22 cellular contexts compared by ENCODE assay signal in the genomic region with DNA sequence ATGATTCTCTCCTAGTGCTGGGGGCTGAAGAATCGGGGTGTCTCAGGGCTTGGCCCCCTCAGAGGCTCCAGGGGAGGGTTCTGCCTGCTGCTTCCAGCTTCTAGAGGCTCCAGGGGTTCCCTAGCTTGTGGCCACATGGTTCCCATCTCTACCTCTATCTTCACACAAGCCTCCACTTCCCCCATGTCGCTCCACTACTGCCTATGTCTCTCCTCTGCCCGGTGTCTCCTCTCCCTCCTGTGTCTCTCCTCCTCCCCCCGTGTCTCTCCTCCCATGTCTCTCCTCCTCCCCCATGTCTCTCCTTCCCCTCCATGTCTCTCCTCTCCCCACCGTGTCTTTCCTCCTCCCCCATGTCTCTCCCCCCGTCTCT. TPM values are rescaled to one million over a fixed set of nuclear protein-coding genes. Genes with fewer than 3 reads are reported as not detected.
A peak's percentile ranks its signal among the peaks of the same experiment; 100 is the strongest.
DNase-seq lines count a peak whose midpoint lies in the region; ATAC-seq, FAIRE-seq and TF ChIP-seq lines count a peak whose summit lies in the region.
"Had no signal": no experiment of that assay in that cellular context is flagged by ENCODE, and none has a peak within 500 bp of the region (broad histone marks: within the 10 kb centered on the region; RNA-seq: fewer than 3 reads in every experiment).

No MANE protein-coding gene starts in this region.

- H3K18ac ChIP-seq in H1 (ENCODE audit: extremely low read depth, low read length) = no peak overlapping the region

- BruUV-seq in A673 (replicated peaks; lab: Mats Ljungman, UMichigan) = no TSS peak

- no peak for TF ChIP-seq EP300 in H1 (IDR thresholded peaks at IDR 0.05; ENCODE audit: borderline replicate concordance in 1 of 2, low read depth in 2 of 2, low read length in 2 of 2)

- H3K79me2 ChIP-seq in H1 (ENCODE audit: control insufficient read depth in 1 of 2, insufficient read depth in 2 of 2, low read length in 2 of 2) (no peaks in the 10 kb centered on the region), osteoblast (ENCODE audit: insufficient read depth, low read length) (no peaks in the 10 kb centered on the region)

- H2BK20ac ChIP-seq in H1 (ENCODE audit: low read length) = 0 out of 2 replicates have a peak overlapping the region, but pooled peaks have one; percentile 32

- no peak overlapping the region for H4K8ac ChIP-seq in H1 (ENCODE audit: extremely low read depth, insufficient read depth, low read length)

- DNase-seq in A673 (ENCODE audit: low spot score) = no peak
- DNase-seq in NB4 (ENCODE audit: low read depth) = peak; percentile 32
- no peak for DNase-seq in H1 (ENCODE audit: low read depth in 1 of 2, low spot score in 2 of 2)
- peak; percentile 89 for DNase-seq in osteoblast (ENCODE audit: insufficient read length, low spot score, missing footprints)
- no peak for DNase-seq in NCI-H1092 (lab: John Stamatoyannopoulos, UW)
- DNase-seq in HUDEP-2 (lab: John Stamatoyannopoulos, UW; ENCODE audit: unreplicated experiment in 76 of 76) = no peak
- no peak for DNase-seq in SIG-M5 treated with dmso at 0.1 percent for 504 hours (lab: John Stamatoyannopoulos, UW; ENCODE audit: unreplicated experiment)
- DNase-seq: BE2C; CD4-positive, alpha-beta T cell; COR-L47; DMS79 treated with DMSO at 0.1 percent for 48 hours; H9; Kasumi-1; NCI-H1436 treated with DMSO at 0.1 percent for 48 hours; NCI-H1930; NCI-H226; NCI-H524 treated with DMSO at 0.1 percent for 48 hours; SHP77 treated with DMSO at 0.1 percent for 48 hours had no signal

- H4K91ac ChIP-seq in H1 (replicated peaks; ENCODE audit: insufficient read length, low read length) = no peak overlapping the region

- WGBS in H1 (ENCODE audit: extremely low coverage in 1 of 2, insufficient coverage in 1 of 2, insufficient read length in 1 of 2, insufficient replicate concordance in 2 of 2, low coverage in 1 of 2, low lambda C conversion rate in 2 of 2, missing lambda C conversion rate in 1 of 2), 2 experiments = 86% methylated on average over 1 of the region's 6 CpGs; no CpG with 5 or more reads in 1 of the 2 experiments

- H2BK15ac ChIP-seq in H1 (ENCODE audit: low read length) = no peak overlapping the region

- H3K23me2 ChIP-seq in H1 (ENCODE audit: low read depth, low read length) = no peaks in the 10 kb centered on the region

- H2AFZ ChIP-seq in H1 (ENCODE audit: low read length) = 0 out of 2 replicates have a peak overlapping the region, but pooled peaks have one; percentile 7
- no peak overlapping the region for H2AFZ ChIP-seq in osteoblast (ENCODE audit: low read length)

- no peak overlapping the region for H3K23ac ChIP-seq in H1 (ENCODE audit: insufficient read length)

- TF ChIP-seq CTCF in A673 (conservative IDR thresholded peaks at IDR 0.05; ENCODE audit: low read depth, low read length) = no peak
- TF ChIP-seq CTCF in NB4 (IDR thresholded peaks at IDR 0.05; ENCODE audit: low read depth, low read length) = no peak
- TF ChIP-seq CTCF in H1 (IDR thresholded peaks at IDR 0.05; ENCODE audit: control extremely low read depth in 1 of 3, insufficient read depth in 1 of 3, low read depth in 1 of 3, low read length in 3 of 3) = no peak
- TF ChIP-seq CTCF in osteoblast (IDR thresholded peaks at IDR 0.05; ENCODE audit: extremely low read depth, low read depth, low read length) = no peak

- no peaks in the 10 kb centered on the region for H3K36me3 ChIP-seq in A673 (ENCODE audit: insufficient read depth, low read length, poor library complexity, severe bottlenecking)
- H3K36me3 ChIP-seq in H1 (ENCODE audit: control insufficient read depth in 2 of 4, insufficient read depth in 4 of 4, low read length in 3 of 4) = no peaks in the 10 kb centered on the region
- H3K36me3 ChIP-seq in osteoblast (ENCODE audit: insufficient read depth, low read length) = no peaks in the 10 kb centered on the region
- H3K36me3 ChIP-seq: BE2C had no signal

- intact Hi-C loops in A673 (cut with micrococcal nuclease; ENCODE audit: unreplicated experiment) = no loop called here

- peak overlapping the region; percentile 32 for H3K27ac ChIP-seq in A673 (ENCODE audit: low read depth, low read length, poor library complexity, severe bottlenecking)
- H3K27ac ChIP-seq in H1 (ENCODE audit: low read depth, low read length) = no peak overlapping the region
- H3K27ac ChIP-seq in osteoblast (ENCODE audit: low read depth, low read length) = no peak overlapping the region

- no peak for ATAC-seq in HG03159 (IDR thresholded peaks at IDR 0.05; ENCODE audit: unreplicated experiment)
- ATAC-seq: GM12878 had no signal

- no peaks in the 10 kb centered on the region for H3K79me1 ChIP-seq in H1 (ENCODE audit: low read depth, low read length)

- POLR2A ChIA-PET in A673 (lab: Charles Lee; ENCODE audit: low non-redundant PET) = no interaction called here
- POLR2A ChIA-PET in H1 (lab: Charles Lee; ENCODE audit: partially characterized antibody) = interaction anchor here (1.2 kb wide), 1 partner anchor 12 kb away, joined by 5 read pairs; no protein-coding TSS in a partner anchor

- H3K9ac ChIP-seq in H1 (replicated peaks in 1 of 4; ENCODE audit: extremely low read depth in 1 of 4, low read depth in 3 of 4, low read length in 3 of 4) = no peak overlapping the region

- no peak overlapping the region for H3K4ac ChIP-seq in H1 (replicated peaks; ENCODE audit: insufficient read length, low read depth, low read length)

- TF ChIP-seq POLR2A in NB4 (IDR thresholded peaks at IDR 0.05; ENCODE audit: extremely low read depth, insufficient read length) = no peak
- TF ChIP-seq POLR2A in H1 (IDR thresholded peaks at IDR 0.05; ENCODE audit: control extremely low read depth in 1 of 2, low read depth in 2 of 2, low read length in 2 of 2) = no peak

- H3K9me3 ChIP-seq in A673 (ENCODE audit: low read depth, low read length, poor library complexity, severe bottlenecking) (no peaks in the 10 kb centered on the region), H1 (ENCODE audit: insufficient read depth in 2 of 2, low read depth in 1 of 2, low read length in 1 of 2) (no peaks in the 10 kb centered on the region), osteoblast (ENCODE audit: low read depth, low read length) (no peaks in the 10 kb centered on the region)
- H3K9me3 ChIP-seq: BE2C had no signal

- no peak for FAIRE-seq in H1 (lab: Jason Lieb, UNC)
- FAIRE-seq: A204.1, GM12878 had no signal

- H3K27me3 ChIP-seq in A673 (replicated peaks; ENCODE audit: insufficient read depth, low read depth, low read length, poor library complexity) = no peaks in the 10 kb centered on the region
- no peaks in the 10 kb centered on the region for H3K27me3 ChIP-seq in H1 (replicated peaks in 1 of 4; ENCODE audit: control insufficient read depth in 3 of 4, extremely low read depth in 1 of 4, insufficient read depth in 3 of 4, low read length in 3 of 4)
- peaks cover 18% of the 10 kb centered on the region for H3K27me3 ChIP-seq in osteoblast (ENCODE audit: insufficient read depth, low read length)
- H3K27me3 ChIP-seq: BE2C had no signal

- H3K4me1 ChIP-seq in A673 (ENCODE audit: insufficient read depth, low read length, poor library complexity, severe bottlenecking) (peaks cover 20% of the 10 kb centered on the region), H1 (replicated peaks in 1 of 4; ENCODE audit: control insufficient read depth in 3 of 4, insufficient read depth in 4 of 4, low read length in 3 of 4) (peaks cover 0 to 20% (median 12%) of the 10 kb centered on the region in 4 experiments; a peak in 6 of 7 replicates), osteoblast (ENCODE audit: insufficient read depth, low read length) (peaks cover 16% of the 10 kb centered on the region)

- H2BK5ac ChIP-seq in H1 (ENCODE audit: low read depth, low read length) = no peak overlapping the region

- no peak for TF ChIP-seq RAD21 in H1 (IDR thresholded peaks at IDR 0.05 in 1 of 2, conservative IDR thresholded peaks at IDR 0.05 in 1 of 2; ENCODE audit: low read depth in 2 of 2, low read length in 2 of 2)

- no peak overlapping the region for H2BK120ac ChIP-seq in H1 (replicated peaks; ENCODE audit: low read depth, low read length)

- H4K20me1 ChIP-seq in H1 (replicated peaks in 1 of 2; ENCODE audit: control insufficient read depth in 1 of 2, insufficient read depth in 2 of 2, low read length in 2 of 2) (no peaks in the 10 kb centered on the region), osteoblast (ENCODE audit: insufficient read depth, low read length) (no peaks in the 10 kb centered on the region)

- no peak overlapping the region for H4K5ac ChIP-seq in H1 (ENCODE audit: insufficient read length, low read depth, low read length)

- H3K4me2 ChIP-seq in H1 (ENCODE audit: insufficient read depth in 1 of 2, low read depth in 2 of 2, low read length in 2 of 2) (no peak overlapping the region), osteoblast (ENCODE audit: insufficient read depth, low read length) (no peak overlapping the region)

- CTCF ChIA-PET in A673 (lab: Charles Lee) = interaction anchor here (1.0 kb wide), 1 partner anchor 267 kb away, joined by 7 read pairs; no protein-coding TSS in a partner anchor
- CTCF ChIA-PET in H1 (lab: Charles Lee; ENCODE audit: partially characterized antibody) = interaction anchor here (0.7 to 3.0 kb wide), 15 partner anchors 10 to 272 kb away, joined by 3 to 16 read pairs (median 3); no protein-coding TSS in a partner anchor

- peak overlapping the region; percentile 84; the same call in 1 of the 2 replicates for H2BK12ac ChIP-seq in H1 (ENCODE audit: low read depth, low read length)

- H3K4me3 ChIP-seq in A673 (ENCODE audit: low read depth, low read length, poor library complexity, severe bottlenecking) (no peak overlapping the region), NB4 (ENCODE audit: low read depth, low read length) (no peak overlapping the region), H1 (ENCODE audit: extremely low read depth in 1 of 4, insufficient read depth in 2 of 4, low read depth in 3 of 4, low read length in 4 of 4) (no peak overlapping the region), osteoblast (ENCODE audit: insufficient read depth, low read length) (no peak overlapping the region)
- H3K4me3 ChIP-seq: GM12878 had no signal

- no peak overlapping the region for H2AK5ac ChIP-seq in H1 (ENCODE audit: low read depth, low read length)

- H3K56ac ChIP-seq in H1 (replicated peaks; ENCODE audit: insufficient read length, low read depth, low read length) = no peak overlapping the region

- H3K14ac ChIP-seq in H1 (ENCODE audit: insufficient read length) = no peak overlapping the region

RNA-seq across cellular contexts. Expression of a gene that starts 12.2 kb away (rescaled TPM):
- 49.1 and 96.5 TPM in 2 replicates for total RNA-seq in A673 (2021)
- 159 and 179 TPM in 2 replicates for total RNA-seq in H1 (2021; fragmentation: NEBNext Ultra II Directional; extraction: Animal tissue kit (Norgen Biotek cat#: 25700))
- polyA plus RNA-seq in H1 (2011; rRNA removed) = not detected in 2 replicates
- polyA plus RNA-seq in H1 (2011; cell fraction: cytosol; rRNA removed) = not detected
- polyA plus RNA-seq in H1 (2011; cell fraction: nucleus; rRNA removed) = not detected
- not detected in 4 replicates for polyA plus RNA-seq in H1 (2012, experiment 1 of 2)
- polyA plus RNA-seq in H1 (2012, experiment 2 of 2) = not detected
- polyA plus RNA-seq in H1 (2013, experiment 1 of 2) = not detected
- polyA plus RNA-seq in H1 (2013, experiment 2 of 2) = not detected
- polyA minus RNA-seq in H1 (2011; rRNA and poly(A)+ RNA removed) = under 0.01 TPM in 2 replicates
- polyA minus RNA-seq in H1 (2011; cell fraction: cytosol; rRNA and poly(A)+ RNA removed) = 3,004 TPM
- polyA minus RNA-seq in H1 (2011; cell fraction: nucleus; rRNA and poly(A)+ RNA removed) = under 0.01 TPM
- not detected in 2 replicates for total RNA-seq in osteoblast
- total RNA-seq: RPMI7951 had no signal
- polyA plus RNA-seq: GM12878 had no signal

RNA-seq across cellular contexts. Expression of a gene that starts 40.7 kb away (rescaled TPM):
- total RNA-seq in A673 (2021) = 67.7 and 76.4 TPM in 2 replicates
- 68.1 and 69.7 TPM in 2 replicates for total RNA-seq in H1 (2021; fragmentation: NEBNext Ultra II Directional; extraction: Animal tissue kit (Norgen Biotek cat#: 25700))
- polyA plus RNA-seq in H1 (2011; rRNA removed) = 38.4 and 60.6 TPM in 2 replicates
- 56.9 TPM for polyA plus RNA-seq in H1 (2011; cell fraction: cytosol; rRNA removed)
- 76.4 TPM for polyA plus RNA-seq in H1 (2011; cell fraction: nucleus; rRNA removed)
- polyA plus RNA-seq in H1 (2012, experiment 1 of 2) = 42.0 to 58.2 TPM (median 56.5 TPM) in 4 replicates
- polyA plus RNA-seq in H1 (2012, experiment 2 of 2) = 44.3 TPM
- polyA plus RNA-seq in H1 (2013, experiment 1 of 2) = 35.2 TPM
- polyA plus RNA-seq in H1 (2013, experiment 2 of 2) = 36.8 TPM
- 22.2 and 24.4 TPM in 2 replicates for polyA minus RNA-seq in H1 (2011; rRNA and poly(A)+ RNA removed)
- 25.7 TPM for polyA minus RNA-seq in H1 (2011; cell fraction: cytosol; rRNA and poly(A)+ RNA removed)
- polyA minus RNA-seq in H1 (2011; cell fraction: nucleus; rRNA and poly(A)+ RNA removed) = 26.3 TPM
- 17.4 and 17.7 TPM in 2 replicates for total RNA-seq in osteoblast

Comparison
In these comparisons a context has a peak if more than half of its experiments do, and no peak if none do; other contexts are left out.
1. DNase-seq: peak in NB4 (single experiment) and osteoblast (single experiment); none in A673 (single experiment), H1 (0 of 2), NCI-H1092 (single experiment), HUDEP-2 (0 of 76) and SIG-M5 treated with dmso at 0.1 percent for 504 hours (single experiment).
2. RNA of a gene that starts 12.2 kb away (total RNA-seq): 159 to 179 TPM in H1 and 49.1 to 96.5 TPM in A673; not detected in osteoblast; every median in the first group is over 10 times any median in the second.